In the genomic region with DNA sequence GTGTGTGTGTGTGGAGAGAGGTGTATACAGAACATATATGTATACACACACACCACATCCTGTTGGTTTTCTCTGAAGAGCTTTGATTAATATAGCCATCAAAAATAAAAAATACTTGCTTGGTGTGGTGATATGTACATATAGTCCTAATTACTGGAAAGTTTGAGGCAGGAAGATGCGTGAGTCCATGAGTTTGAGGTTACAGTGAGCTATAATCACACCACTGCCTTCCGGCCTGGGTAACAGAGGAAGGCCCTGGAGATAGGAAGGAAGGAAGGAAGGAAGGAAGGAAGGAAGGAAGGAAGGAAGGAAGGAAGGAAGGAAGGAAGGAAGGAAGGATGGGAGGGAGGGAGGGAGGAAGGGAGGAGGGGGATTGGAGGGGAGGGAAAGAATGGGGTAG, we compare ENCODE assay signal across 32 cellular contexts.
DNase-seq lines count a peak whose midpoint lies in the region; ATAC-seq and TF ChIP-seq lines count a peak whose summit lies in the region.
"Had no signal": no experiment of that assay in that cellular context is flagged by ENCODE, and none has a peak within 500 bp of the region (broad histone marks: within the 10 kb centered on the region; RNA-seq: fewer than 3 reads in every experiment).

No MANE protein-coding gene starts in this region.

- DNase-seq in MCF 10A (ENCODE audit: unreplicated experiment) (no peak), breast epithelium (ENCODE audit: low spot score in 2 of 2) (no peak), A673 (ENCODE audit: low spot score) (peak; percentile 96), SK-N-MC (ENCODE audit: low read depth, low spot score) (peak; percentile 95), DMS 273 treated with DMSO at 0.1 percent for 48 hours (lab: John Stamatoyannopoulos, UW) (no peak)
- DNase-seq: 8988T; ACHN; AML-193; BE2C; C1 segment of cervical spinal cord; Caco-2; Calu3; CD4-positive, alpha-beta memory T cell; CD4-positive, alpha-beta T cell; CD4-positive, CD25-positive, alpha-beta regulatory T cell; CD8-positive, alpha-beta memory T cell; CD8-positive, alpha-beta T cell; COR-L47; DMS153; DMS53; DMS79; DMS79 treated with DMSO at 0.1 percent for 48 hours; DND-41; EL had no signal

- no peak overlapping the region for H3K4me3 Mint-ChIP-seq in MCF 10A (ENCODE audit: unreplicated experiment)
- H3K4me3 Mint-ChIP-seq: B cell; CD14-positive monocyte; CD4-positive, alpha-beta memory T cell; CD4-positive, alpha-beta T cell; CD4-positive, CD25-positive, alpha-beta regulatory T cell; CD8-positive, alpha-beta memory T cell; CD8-positive, alpha-beta T cell had no signal

- H3K4me1 Mint-ChIP-seq in MCF 10A (ENCODE audit: insufficient read depth, unreplicated experiment), result no peaks in the 10 kb centered on the region
- H3K4me1 Mint-ChIP-seq: B cell; CD14-positive monocyte; CD4-positive, alpha-beta memory T cell; CD4-positive, CD25-positive, alpha-beta regulatory T cell; CD8-positive, alpha-beta memory T cell had no signal

- POLR2A ChIA-PET in MCF 10A (lab: Yijun Ruan, JAX), result no interaction called here
- POLR2A ChIA-PET in A673 (lab: Charles Lee; ENCODE audit: low non-redundant PET), result interaction anchor here (0.6 to 1.8 kb wide), 7 partner anchors 34 to 758 kb away, joined by 3 to 19 read pairs (median 6); no protein-coding TSS in a partner anchor

- no peaks in the 10 kb centered on the region for H3K27me3 ChIP-seq in breast epithelium
- H3K27me3 ChIP-seq in A673 (replicated peaks; ENCODE audit: insufficient read depth, low read depth, low read length, poor library complexity), result no peaks in the 10 kb centered on the region
- H3K27me3 ChIP-seq: BE2C; BLaER1; BLaER1 treated with 17β-estradiol and CSF1 and Interleukin-3, amounts not matched to agents 10 nM and 100 nM had no signal

- no peaks in the 10 kb centered on the region for H3K9me3 Mint-ChIP-seq in MCF 10A (ENCODE audit: unreplicated experiment)
- H3K9me3 Mint-ChIP-seq: CD4-positive, alpha-beta T cell; CD8-positive, alpha-beta T cell had no signal

- H3K27me3 Mint-ChIP-seq in MCF 10A (ENCODE audit: insufficient read depth, unreplicated experiment), result no peaks in the 10 kb centered on the region
- H3K27me3 Mint-ChIP-seq: CD4-positive, CD25-positive, alpha-beta regulatory T cell had no signal

- TF ChIP-seq CTCF in MCF 10A (IDR thresholded peaks at IDR 0.05; ENCODE audit: unreplicated experiment), result no peak
- TF ChIP-seq CTCF in breast epithelium (IDR thresholded peaks at IDR 0.05), result no peak
- no peak for TF ChIP-seq CTCF in A673 (conservative IDR thresholded peaks at IDR 0.05; ENCODE audit: low read depth, low read length)

- H3K36me3 ChIP-seq in breast epithelium (no peaks in the 10 kb centered on the region), A673 (ENCODE audit: insufficient read depth, low read length, poor library complexity, severe bottlenecking) (no peaks in the 10 kb centered on the region), SK-N-MC (ENCODE audit: insufficient read depth, low read length) (no peaks in the 10 kb centered on the region)
- H3K36me3 ChIP-seq: BE2C; BLaER1; BLaER1 treated with 17β-estradiol and CSF1 and Interleukin-3, amounts not matched to agents 10 nM and 100 nM had no signal

- CTCF ChIA-PET in MCF 10A (lab: Yijun Ruan, JAX) (no interaction called here), A673 (lab: Charles Lee) (interaction anchor here (0.7 to 1.4 kb wide), 4 partner anchors 82 to 985 kb away, joined by 4 to 8 read pairs (median 6); no protein-coding TSS in a partner anchor)

- no peak for ATAC-seq in HG03196 (IDR thresholded peaks at IDR 0.05; ENCODE audit: unreplicated experiment)
- ATAC-seq: A549; CD8-positive, alpha-beta T cell had no signal

- H3K9ac ChIP-seq in SK-N-MC (ENCODE audit: insufficient read length), result no peak overlapping the region
- H3K9ac ChIP-seq: BLaER1; BLaER1 treated with 17β-estradiol and CSF1 and Interleukin-3, amounts not matched to agents 10 nM and 100 nM had no signal

- H3K4me1 ChIP-seq in breast epithelium, result no peaks in the 10 kb centered on the region
- peaks cover 70% of the 10 kb centered on the region for H3K4me1 ChIP-seq in A673 (ENCODE audit: insufficient read depth, low read length, poor library complexity, severe bottlenecking)
- H3K4me1 ChIP-seq: BE2C; BLaER1; BLaER1 treated with 17β-estradiol and CSF1 and Interleukin-3, amounts not matched to agents 10 nM and 100 nM; Caco-2 had no signal

- H3K9me3 ChIP-seq in breast epithelium (no peaks in the 10 kb centered on the region), A673 (ENCODE audit: low read depth, low read length, poor library complexity, severe bottlenecking) (no peaks in the 10 kb centered on the region), SK-N-MC (ENCODE audit: low read depth, low read length) (no peaks in the 10 kb centered on the region)
- H3K9me3 ChIP-seq: A549; BE2C; BLaER1; BLaER1 treated with 17β-estradiol and CSF1 and Interleukin-3, amounts not matched to agents 10 nM and 100 nM; Caco-2 had no signal

- H3K27ac ChIP-seq in breast epithelium (no peak overlapping the region), A673 (ENCODE audit: low read depth, low read length, poor library complexity, severe bottlenecking) (peak overlapping the region; percentile 100), SK-N-MC (peak overlapping the region; percentile 100)
- H3K27ac ChIP-seq: 22Rv1; A549; BLaER1; BLaER1 treated with 17β-estradiol and CSF1 and Interleukin-3, amounts not matched to agents 10 nM and 100 nM; C4-2B had no signal

- TF ChIP-seq POLR2A in breast epithelium (IDR thresholded peaks at IDR 0.05), result no peak

- H3K4me3 ChIP-seq in breast epithelium (no peak overlapping the region), A673 (ENCODE audit: low read depth, low read length, poor library complexity, severe bottlenecking) (no peak overlapping the region), SK-N-MC (no peak overlapping the region)
- H3K4me3 ChIP-seq: A549; BLaER1; BLaER1 treated with 17β-estradiol and CSF1 and Interleukin-3, amounts not matched to agents 10 nM and 100 nM had no signal

- H3K36me3 Mint-ChIP-seq in MCF 10A (ENCODE audit: insufficient read depth, unreplicated experiment), result no peaks in the 10 kb centered on the region
- H3K36me3 Mint-ChIP-seq: CD14-positive monocyte; CD4-positive, alpha-beta memory T cell; CD4-positive, CD25-positive, alpha-beta regulatory T cell; CD8-positive, alpha-beta memory T cell; CD8-positive, alpha-beta T cell had no signal

- peak overlapping the region; percentile 8 for H3K27ac Mint-ChIP-seq in MCF 10A (ENCODE audit: low read depth, unreplicated experiment)
- H3K27ac Mint-ChIP-seq: B cell; CD4-positive, alpha-beta T cell; CD4-positive, CD25-positive, alpha-beta regulatory T cell; CD8-positive, alpha-beta memory T cell; CD8-positive, alpha-beta T cell had no signal

- intact Hi-C loops in MCF 10A (cut with micrococcal nuclease) (no loop called here), breast epithelium (cut with DNase I; ENCODE audit: low total_unique reads) (no loop called here), A673 (cut with micrococcal nuclease; ENCODE audit: unreplicated experiment) (loop anchor here (1.0 to 5.0 kb wide), 6 partner anchors 82 to 985 kb away; partner anchors contain the start of gene CPEB2)

- BruUV-seq in MCF 10A (replicated peaks; lab: Mats Ljungman, UMichigan), result no TSS peak
- no TSS peak for BruUV-seq in A673 (replicated peaks; lab: Mats Ljungman, UMichigan)

Comparison
In these comparisons a context has a peak if more than half of its experiments do, and no peak if none do; other contexts are left out.
1. DNase-seq: peak in A673 (single experiment) and SK-N-MC (single experiment); none in MCF 10A (single experiment), breast epithelium (0 of 2) and DMS 273 treated with DMSO at 0.1 percent for 48 hours (single experiment).
2. H3K27ac ChIP-seq: peak in A673 (single experiment) and SK-N-MC (single experiment); none in breast epithelium (0 of 2).